8 cellular contexts compared by ENCODE assay signal in genomic region chr6:116229287-116229913, GRCh38. TPM values are rescaled to one million over a fixed set of nuclear protein-coding genes. Genes with fewer than 3 reads are reported as not detected.
DNase-seq lines count a peak whose midpoint lies in the region; TF ChIP-seq lines count a peak whose summit lies in the region.

No MANE protein-coding gene starts in this region.

- CTCF ChIA-PET in activated naive CD4-positive, alpha-beta T cell treated with anti-CD3 and anti-CD28 coated beads for 36 hours (lab: Charles Lee): interaction anchor here (0.7 to 2.8 kb wide), 3 partner anchors 13 to 40 kb away, joined by 4 to 11 read pairs (median 4); no protein-coding TSS in a partner anchor

- no peaks in the 10 kb centered on the region for H3K27me3 Mint-ChIP-seq in activated naive CD4-positive, alpha-beta T cell treated with anti-CD3 and anti-CD28 coated beads for 36 hours (ENCODE audit: low read depth)
- H3K27me3 Mint-ChIP-seq in brain (no peaks in the 10 kb centered on the region), immature natural killer cell (ENCODE audit: low read depth in 3 of 3) (peaks cover 0 to under 1% (median 0%) of the 10 kb centered on the region in 3 donors)

- no peak overlapping the region for H3K27ac Mint-ChIP-seq in activated naive CD4-positive, alpha-beta T cell treated with anti-CD3 and anti-CD28 coated beads for 36 hours
- peak overlapping the region; percentile 7 to 95 (median 91) for H3K27ac Mint-ChIP-seq in brain
- H3K27ac Mint-ChIP-seq in immature natural killer cell: no peak overlapping the region

- H3K4me1 ChIP-seq in iPS-15b (ENCODE audit: control insufficient read depth, insufficient read depth, low read length) (no peaks in the 10 kb centered on the region), subcutaneous abdominal adipose tissue (ENCODE audit: control insufficient read depth in 5 of 5, insufficient read depth in 5 of 5, low read length in 5 of 5) (no peaks in the 10 kb centered on the region)

- H3K36me3 ChIP-seq in iPS-15b (ENCODE audit: control insufficient read depth, insufficient read depth, low read length) (no peaks in the 10 kb centered on the region), subcutaneous abdominal adipose tissue (ENCODE audit: control insufficient read depth in 5 of 5, insufficient read depth in 5 of 5, low read length in 5 of 5) (peaks cover 0 to 5% (median 0%) of the 10 kb centered on the region in 5 donors)

- TF ChIP-seq CTCF in brain (conservative IDR thresholded peaks at IDR 0.05): no peak

- peak; percentile 14 for DNase-seq in activated naive CD4-positive, alpha-beta T cell treated with anti-CD3 and anti-CD28 coated beads for 36 hours
- DNase-seq in activated naive CD4-positive, alpha-beta T cell (lab: John Stamatoyannopoulos, UW): no peak
- DNase-seq in CD1c-positive myeloid dendritic cell (ENCODE audit: extremely low spot score): no peak
- no peak for DNase-seq in immature natural killer cell
- DNase-seq in NCI-H524 treated with DMSO at 0.1 percent for 48 hours (lab: John Stamatoyannopoulos, UW): no peak

- intact Hi-C loops in activated naive CD4-positive, alpha-beta T cell treated with anti-CD3 and anti-CD28 coated beads for 36 hours (cut with micrococcal nuclease): no loop called here

- H3K4me3 Mint-ChIP-seq in activated naive CD4-positive, alpha-beta T cell treated with anti-CD3 and anti-CD28 coated beads for 36 hours: no peak overlapping the region
- peak overlapping the region; percentile 80 to 87 (median 82) for H3K4me3 Mint-ChIP-seq in brain
- no peak overlapping the region for H3K4me3 Mint-ChIP-seq in immature natural killer cell

- H3K9me3 Mint-ChIP-seq in activated naive CD4-positive, alpha-beta T cell treated with anti-CD3 and anti-CD28 coated beads for 36 hours: no peaks in the 10 kb centered on the region
- H3K9me3 Mint-ChIP-seq in brain: no peaks in the 10 kb centered on the region
- H3K9me3 Mint-ChIP-seq in immature natural killer cell: no peaks in the 10 kb centered on the region

- H3K27ac ChIP-seq in subcutaneous abdominal adipose tissue (ENCODE audit: low read depth, low read length): no peak overlapping the region

- H3K27me3 ChIP-seq in iPS-15b (ENCODE audit: control insufficient read depth, insufficient read depth, low read length) (no peaks in the 10 kb centered on the region), subcutaneous abdominal adipose tissue (ENCODE audit: control insufficient read depth in 5 of 5, insufficient read depth in 4 of 5, low read length in 5 of 5) (no peaks in the 10 kb centered on the region)

- H3K9ac ChIP-seq in iPS-15b (ENCODE audit: low read depth, low read length): no peak overlapping the region
- H3K9ac ChIP-seq in subcutaneous abdominal adipose tissue (ENCODE audit: low read length in 5 of 5): no peak overlapping the region

- H3K4me3 ChIP-seq in iPS-15b (ENCODE audit: low read depth, low read length) (peak overlapping the region; percentile 54), subcutaneous abdominal adipose tissue (ENCODE audit: low read depth in 1 of 5, low read length in 5 of 5) (peak overlapping the region in 3 of 5 donors; percentile 15 to 57 (median 22))

- no peaks in the 10 kb centered on the region for H3K4me1 Mint-ChIP-seq in activated naive CD4-positive, alpha-beta T cell treated with anti-CD3 and anti-CD28 coated beads for 36 hours (ENCODE audit: low read depth)
- H3K4me1 Mint-ChIP-seq in brain: peaks cover 20% of the 10 kb centered on the region
- H3K4me1 Mint-ChIP-seq in immature natural killer cell: no peaks in the 10 kb centered on the region

- H3K9me3 ChIP-seq in iPS-15b (ENCODE audit: control insufficient read depth, insufficient read depth, low read length) (no peaks in the 10 kb centered on the region), subcutaneous abdominal adipose tissue (ENCODE audit: control insufficient read depth in 5 of 5, low read length in 5 of 5) (no peaks in the 10 kb centered on the region)

- peaks cover 12% of the 10 kb centered on the region for H3K36me3 Mint-ChIP-seq in activated naive CD4-positive, alpha-beta T cell treated with anti-CD3 and anti-CD28 coated beads for 36 hours (ENCODE audit: low read depth)
- H3K36me3 Mint-ChIP-seq in brain (no peaks in the 10 kb centered on the region), immature natural killer cell (peaks cover 6 to 7% (median 7%) of the 10 kb centered on the region in 3 donors)

RNA-seq across cellular contexts. Expression of gene TSPYL4, which starts 24.5 kb away (rescaled TPM):
- total RNA-seq in activated naive CD4-positive, alpha-beta T cell treated with anti-CD3 and anti-CD28 coated beads for 36 hours: 1 to 10 TPM; 7.8 to 8.0 TPM
- polyA plus RNA-seq in brain (ENCODE audit: insufficient read depth, low read depth, low replicate concordance) (90.3 TPM), immature natural killer cell (10 to 100 TPM in 1 of 3 donors, 1 to 10 TPM in 2; 8.1 to 11.9 (median 8.1) TPM)

RNA-seq across cellular contexts. Expression of gene TSPYL1, which starts 50.3 kb away (rescaled TPM):
- 10 to 100 TPM; 33.4 to 34.7 TPM for total RNA-seq in activated naive CD4-positive, alpha-beta T cell treated with anti-CD3 and anti-CD28 coated beads for 36 hours
- 78.3 TPM for polyA plus RNA-seq in brain (ENCODE audit: insufficient read depth, low read depth, low replicate concordance)
- 10 to 100 TPM; 14.9 to 31.0 (median 21.6) TPM for polyA plus RNA-seq in immature natural killer cell

Comparison
In these comparisons a context has a peak if more than half of its experiments do, and no peak if none do; other contexts are left out.
1. H3K27ac Mint-ChIP-seq: peak in brain (5 of 5); none in activated naive CD4-positive, alpha-beta T cell treated with anti-CD3 and anti-CD28 coated beads for 36 hours (single experiment) and immature natural killer cell (0 of 6).
2. H3K4me3 Mint-ChIP-seq: peak in brain (5 of 5); none in activated naive CD4-positive, alpha-beta T cell treated with anti-CD3 and anti-CD28 coated beads for 36 hours (single experiment) and immature natural killer cell (0 of 5).